8 cellular contexts compared by ENCODE assay signal in the genomic region with DNA sequence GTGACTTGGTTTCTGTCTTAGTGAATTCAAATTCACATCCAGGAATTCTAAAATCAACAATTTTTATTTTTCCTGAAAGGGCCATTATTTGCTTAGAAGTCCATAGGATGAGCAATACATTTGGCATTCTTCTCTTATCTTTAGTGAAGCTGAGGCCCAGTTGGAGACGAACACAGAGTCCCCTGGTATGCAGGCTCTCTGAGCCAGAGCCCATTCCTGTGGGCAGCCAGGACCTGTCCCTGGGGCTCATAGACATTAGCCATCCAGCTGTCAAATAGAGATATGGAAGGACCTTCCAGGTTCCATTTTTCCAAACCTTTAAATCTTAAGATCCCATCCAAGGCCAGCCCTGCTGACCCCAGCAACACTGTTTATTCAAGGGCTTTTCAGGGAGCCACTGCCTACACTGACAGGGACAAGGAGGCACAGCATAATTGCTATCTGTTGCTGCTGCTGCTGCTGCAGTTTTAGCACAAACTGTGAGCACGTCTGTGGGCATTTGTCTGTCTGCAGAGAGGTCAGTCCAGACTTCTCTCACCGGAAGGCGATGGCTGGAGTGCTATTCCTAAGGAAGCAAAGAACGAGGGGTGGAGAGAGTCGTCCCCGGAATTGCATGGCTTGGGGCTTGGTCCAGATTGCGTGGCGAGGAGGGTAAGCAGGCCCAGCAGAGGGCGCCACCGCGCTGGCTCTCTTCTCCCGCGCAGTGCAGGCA.
DNase-seq lines count a peak whose midpoint lies in the region; ATAC-seq and TF ChIP-seq lines count a peak whose summit lies in the region.

No MANE protein-coding gene starts in this region.

- H3K27me3 ChIP-seq in SJCRH30 (no peaks in the 10 kb centered on the region), lung (ENCODE audit: control insufficient read depth, insufficient read depth) (no peaks in the 10 kb centered on the region)

- TF ChIP-seq CTCF in CD14-positive monocyte (IDR thresholded peaks at IDR 0.05) (peak; percentile 45), lung (IDR thresholded peaks at IDR 0.05; ENCODE audit: control extremely low read depth, extremely low read depth) (peak; percentile 30)

- no peak overlapping the region for H3K4me3 Mint-ChIP-seq in CD14-positive monocyte
- peak overlapping the region; percentile 18 to 65 for H3K4me3 Mint-ChIP-seq in stimulated activated naive CD8-positive, alpha-beta T cell treated with anti-CD3 and anti-CD28 coated beads, Interleukin-15, amount 100 ng/mL, for 72 hours

- 3 to 5% methylated on average over 14 of the region's 14 CpGs for WGBS in lung, 2 donors

- peak overlapping the region; percentile 81 for H3K27ac ChIP-seq in SJCRH30
- H3K27ac ChIP-seq in lung (ENCODE audit: low read depth in 1 of 2, low read length in 1 of 2), result no peak overlapping the region

- H3K4me1 ChIP-seq in SJCRH30, result peaks cover 25% of the 10 kb centered on the region
- peaks cover 0 to 4% of the 10 kb centered on the region in 2 donors for H3K4me1 ChIP-seq in lung (ENCODE audit: control insufficient read depth in 2 of 2, insufficient read depth in 2 of 2, low read length in 2 of 2)

- H3K27ac Mint-ChIP-seq in CD14-positive monocyte, result no peak overlapping the region
- no peak overlapping the region for H3K27ac Mint-ChIP-seq in stimulated activated naive CD8-positive, alpha-beta T cell treated with anti-CD3 and anti-CD28 coated beads, Interleukin-15, amount 100 ng/mL, for 72 hours

- H3K9me3 Mint-ChIP-seq in CD14-positive monocyte, result peaks cover 0 to 5% (median 4%) of the 10 kb centered on the region in 7 donors
- H3K9me3 Mint-ChIP-seq in stimulated activated naive CD8-positive, alpha-beta T cell treated with anti-CD3 and anti-CD28 coated beads, Interleukin-15, amount 100 ng/mL, for 72 hours, result peaks cover 9% of the 10 kb centered on the region in 2 donors

- H3K36me3 ChIP-seq in SJCRH30 (no peaks in the 10 kb centered on the region), lung (ENCODE audit: control insufficient read depth in 2 of 2, insufficient read depth in 2 of 2, low read length in 2 of 2) (no peaks in the 10 kb centered on the region)

- intact Hi-C loops in CD14-positive monocyte (cut with micrococcal nuclease), result loop anchor here in 1 of 2 donors (5.0 kb wide), 1 partner anchor 1270 kb away; no protein-coding TSS in a partner anchor

- peaks cover 2% of the 10 kb centered on the region for H3K4me1 Mint-ChIP-seq in CD14-positive monocyte
- peaks cover 6% of the 10 kb centered on the region for H3K4me1 Mint-ChIP-seq in stimulated activated naive CD8-positive, alpha-beta T cell treated with anti-CD3 and anti-CD28 coated beads, Interleukin-15, amount 100 ng/mL, for 72 hours

- no peaks in the 10 kb centered on the region for H3K36me3 Mint-ChIP-seq in CD14-positive monocyte

- peaks cover 13% of the 10 kb centered on the region; the same call in 1 of the 2 replicates for H3K9me3 ChIP-seq in SJCRH30 (replicated peaks)
- H3K9me3 ChIP-seq in lung (ENCODE audit: control insufficient read depth in 2 of 2, insufficient read depth in 1 of 2, low read length in 1 of 2), result no peaks in the 10 kb centered on the region

- peaks cover 2 to 5% (median 2%) of the 10 kb centered on the region in 3 donors for H3K27me3 Mint-ChIP-seq in CD14-positive monocyte (ENCODE audit: low read depth in 3 of 3)
- no peaks in the 10 kb centered on the region for H3K27me3 Mint-ChIP-seq in stimulated activated naive CD8-positive, alpha-beta T cell treated with anti-CD3 and anti-CD28 coated beads, Interleukin-15, amount 100 ng/mL, for 72 hours

- peak overlapping the region; percentile 17 for H3K4me3 ChIP-seq in SJCRH30
- no peak overlapping the region for H3K4me3 ChIP-seq in lung

- DNase-seq in CD14-positive monocyte (ENCODE audit: low spot score) (no peak), HuH-7.5 (ENCODE audit: low spot score) (peak; percentile 20), SJCRH30 (peak; percentile 89 to 92), dermis blood vessel endothelial cell (peak; percentile 78), lung (ENCODE audit: low spot score) (peak; percentile 55)
- DNase-seq in stimulated activated naive CD8-positive, alpha-beta T cell treated with anti-CD3 and anti-CD28 coated beads, Interleukin-15, amount 100 ng/mL, for 72 hours, result peak; percentile 62 to 63

- ATAC-seq in GM18907 (IDR thresholded peaks at IDR 0.05; ENCODE audit: unreplicated experiment) (peak; percentile 79), lung (ENCODE audit: insufficient read depth, low FRiP score) (peak; percentile 85), HG03439 (IDR thresholded peaks at IDR 0.05; ENCODE audit: unreplicated experiment) (no peak)
- ATAC-seq in stimulated activated naive CD8-positive, alpha-beta T cell treated with anti-CD3 and anti-CD28 coated beads, Interleukin-15, amount 100 ng/mL, for 72 hours, result peak; percentile 93

Comparison
In these comparisons a context has a peak if more than half of its experiments do, and no peak if none do; other contexts are left out.
1. H3K4me3 Mint-ChIP-seq: peak in stimulated activated naive CD8-positive, alpha-beta T cell treated with anti-CD3 and anti-CD28 coated beads, Interleukin-15, amount 100 ng/mL, for 72 hours (2 of 2); none in CD14-positive monocyte (0 of 2).